Comparison of ENCODE assay signal across 1 cellular context in genomic region chr9:20563917-20564316, GRCh38.
TF ChIP-seq lines count a peak whose summit lies in the region.

No MANE protein-coding gene starts in this region.

TF ChIP-seq in HEK293, 187 proteins besides CTCF, POLR2A, EP300 and RAD21 (continued from another document):
- no peak for TF ChIP-seq ZNF391 (tag by site-specific recombination; IDR thresholded peaks at IDR 0.05; ENCODE audit: borderline replicate concordance, low read depth)
- 0 out of 2 replicates have a peak, but pooled peaks have one; percentile 31 for TF ChIP-seq ZNF324 (tag by site-specific recombination; IDR thresholded peaks at IDR 0.05)
- TF ChIP-seq, protein P1, sequence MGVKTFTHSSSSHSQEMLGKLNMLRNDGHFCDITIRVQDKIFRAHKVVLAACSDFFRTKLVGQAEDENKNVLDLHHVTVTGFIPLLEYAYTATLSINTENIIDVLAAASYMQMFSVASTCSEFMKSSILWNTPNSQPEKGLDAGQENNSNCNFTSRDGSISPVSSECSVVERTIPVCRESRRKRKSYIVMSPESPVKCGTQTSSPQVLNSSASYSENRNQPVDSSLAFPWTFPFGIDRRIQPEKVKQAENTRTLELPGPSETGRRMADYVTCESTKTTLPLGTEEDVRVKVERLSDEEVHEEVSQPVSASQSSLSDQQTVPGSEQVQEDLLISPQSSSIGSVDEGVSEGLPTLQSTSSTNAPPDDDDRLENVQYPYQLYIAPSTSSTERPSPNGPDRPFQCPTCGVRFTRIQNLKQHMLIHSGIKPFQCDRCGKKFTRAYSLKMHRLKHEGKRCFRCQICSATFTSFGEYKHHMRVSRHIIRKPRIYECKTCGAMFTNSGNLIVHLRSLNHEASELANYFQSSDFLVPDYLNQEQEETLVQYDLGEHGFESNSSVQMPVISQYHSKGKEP (tag by site-specific recombination; IDR thresholded peaks at IDR 0.05), result 0 out of 2 replicates have a peak, but pooled peaks have one; percentile 55
- no peak for TF ChIP-seq ZSCAN23 (tag by site-specific recombination; IDR thresholded peaks at IDR 0.05)
- no peak for TF ChIP-seq ZNF48 (tag by site-specific recombination; IDR thresholded peaks at IDR 0.05)
- TF ChIP-seq ZNF623 (tag by site-specific recombination; IDR thresholded peaks at IDR 0.05), result no peak
- TF ChIP-seq SP7 (tag by site-specific recombination; IDR thresholded peaks at IDR 0.05), result peak; percentile 80
- TF ChIP-seq ZNF2 (tag by site-specific recombination; IDR thresholded peaks at IDR 0.05), result 0 out of 2 replicates have a peak, but pooled peaks have one; percentile 21
- peak; percentile 35; the same call in 1 of the 2 replicates for TF ChIP-seq BCL11A (tag by site-specific recombination; IDR thresholded peaks at IDR 0.05; ENCODE audit: low read depth)
- TF ChIP-seq AEBP2 (tag by site-specific recombination; IDR thresholded peaks at IDR 0.05; ENCODE audit: borderline replicate concordance), result no peak
- TF ChIP-seq, protein P2, sequence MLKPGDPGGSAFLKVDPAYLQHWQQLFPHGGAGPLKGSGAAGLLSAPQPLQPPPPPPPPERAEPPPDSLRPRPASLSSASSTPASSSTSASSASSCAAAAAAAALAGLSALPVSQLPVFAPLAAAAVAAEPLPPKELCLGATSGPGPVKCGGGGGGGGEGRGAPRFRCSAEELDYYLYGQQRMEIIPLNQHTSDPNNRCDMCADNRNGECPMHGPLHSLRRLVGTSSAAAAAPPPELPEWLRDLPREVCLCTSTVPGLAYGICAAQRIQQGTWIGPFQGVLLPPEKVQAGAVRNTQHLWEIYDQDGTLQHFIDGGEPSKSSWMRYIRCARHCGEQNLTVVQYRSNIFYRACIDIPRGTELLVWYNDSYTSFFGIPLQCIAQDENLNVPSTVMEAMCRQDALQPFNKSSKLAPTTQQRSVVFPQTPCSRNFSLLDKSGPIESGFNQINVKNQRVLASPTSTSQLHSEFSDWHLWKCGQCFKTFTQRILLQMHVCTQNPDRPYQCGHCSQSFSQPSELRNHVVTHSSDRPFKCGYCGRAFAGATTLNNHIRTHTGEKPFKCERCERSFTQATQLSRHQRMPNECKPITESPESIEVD (tag by site-specific recombination; IDR thresholded peaks at IDR 0.05), result peak; percentile 92
- no peak for TF ChIP-seq ZNF501 (tag by site-specific recombination; IDR thresholded peaks at IDR 0.05)
- no peak for TF ChIP-seq ZNF701 (tag by site-specific recombination; IDR thresholded peaks at IDR 0.05)
- 0 out of 2 replicates have a peak, but pooled peaks have one; percentile 31 for TF ChIP-seq ZNF639 (tag by site-specific recombination; IDR thresholded peaks at IDR 0.05)
- TF ChIP-seq KLF10 (tag by site-specific recombination; IDR thresholded peaks at IDR 0.05), result peak; percentile 39; the same call in 1 of the 2 replicates
- TF ChIP-seq ZNF311 (tag by site-specific recombination; IDR thresholded peaks at IDR 0.05; ENCODE audit: borderline replicate concordance), result no peak
- no peak for TF ChIP-seq SCRT1 (tag by site-specific recombination; IDR thresholded peaks at IDR 0.05; ENCODE audit: borderline replicate concordance)
- peak; percentile 72 for TF ChIP-seq GLI2 (tag by site-specific recombination; IDR thresholded peaks at IDR 0.05; ENCODE audit: borderline replicate concordance, low read depth)
